ENCODE assay signal across 8 cellular contexts in genomic region chr9:4923580-4924544, GRCh38.
DNase-seq lines count a peak whose midpoint lies in the region; ATAC-seq and TF ChIP-seq lines count a peak whose summit lies in the region.

No MANE protein-coding gene starts in this region.

- H3K27ac Mint-ChIP-seq in activated T-helper 2 cell treated with anti-CD3 and anti-CD28 coated beads, Interferon-gamma antibody, Interleukin-2, Interleukin-4, amounts not matched to agents 10 μg/mL and 5 μg/mL and 100 μg/mL, durations not matched to agents 14 hours and 24 hours and 36 hours: peak overlapping the region; percentile 83

- H3K4me3 Mint-ChIP-seq in activated T-helper 2 cell treated with anti-CD3 and anti-CD28 coated beads, Interferon-gamma antibody, Interleukin-2, Interleukin-4, amounts not matched to agents 10 μg/mL and 5 μg/mL and 100 μg/mL, durations not matched to agents 14 hours and 24 hours and 36 hours (ENCODE audit: low read depth): no peak overlapping the region

- 56% methylated on average over 5 of the region's 5 CpGs for WGBS in liver

- H3K4me1 ChIP-seq in liver (ENCODE audit: control insufficient read depth in 4 of 4, insufficient read depth in 4 of 4, low read length in 3 of 4): peaks cover 3 to 28% (median 16%) of the 10 kb centered on the region in 4 donors

- peak; percentile 12 for TF ChIP-seq CTCF in AG04449 (IDR thresholded peaks at IDR 0.05; ENCODE audit: insufficient read depth, low read length, missing control alignments)
- peak; percentile 41; the same call in 1 of the 2 replicates for TF ChIP-seq CTCF in GM12875 (IDR thresholded peaks at IDR 0.05; ENCODE audit: borderline replicate concordance, insufficient read depth, low read depth, low read length)
- peak; percentile 38 for TF ChIP-seq CTCF in liver (IDR thresholded peaks at IDR 0.05; ENCODE audit: low read depth, low read length, missing input control)

- H3K4me1 Mint-ChIP-seq in activated T-helper 2 cell treated with anti-CD3 and anti-CD28 coated beads, Interferon-gamma antibody, Interleukin-2, Interleukin-4, amounts not matched to agents 10 μg/mL and 5 μg/mL and 100 μg/mL, durations not matched to agents 14 hours and 24 hours and 36 hours (ENCODE audit: low read depth): peaks cover 48% of the 10 kb centered on the region

- TF ChIP-seq RAD21 in liver (IDR thresholded peaks at IDR 0.05): peak; percentile 74 to 79

- no peaks in the 10 kb centered on the region for H3K9me3 ChIP-seq in liver (ENCODE audit: control insufficient read depth in 4 of 4, low read length in 3 of 4)

- peaks cover 10% of the 10 kb centered on the region for H3K36me3 Mint-ChIP-seq in activated T-helper 2 cell treated with anti-CD3 and anti-CD28 coated beads, Interferon-gamma antibody, Interleukin-2, Interleukin-4, amounts not matched to agents 10 μg/mL and 5 μg/mL and 100 μg/mL, durations not matched to agents 14 hours and 24 hours and 36 hours (ENCODE audit: low read depth)

- H3K9ac ChIP-seq in liver (ENCODE audit: low read depth in 1 of 2, low read length in 2 of 2): no peak overlapping the region

- ATAC-seq in HG02642 (IDR thresholded peaks at IDR 0.05; ENCODE audit: poor library complexity, unreplicated experiment) (no peak), HG02623 (IDR thresholded peaks at IDR 0.05; ENCODE audit: unreplicated experiment) (no peak)

- no peak overlapping the region for H3K4me3 ChIP-seq in AG04449 (ENCODE audit: low read depth, low read length)
- H3K4me3 ChIP-seq in GM12875 (ENCODE audit: low read depth, low read length): no peak overlapping the region
- no peak overlapping the region for H3K4me3 ChIP-seq in liver (ENCODE audit: low read depth in 1 of 3, low read length in 3 of 3)

- DNase-seq in AG04449 (ENCODE audit: low read depth, low spot score): no peak
- DNase-seq in HT1080 (ENCODE audit: low read depth): peak; percentile 47
- DNase-seq in activated T-helper 2 cell treated with anti-CD3 and anti-CD28 coated beads, Interferon-gamma antibody, Interleukin-2, Interleukin-4, amounts not matched to agents 10 μg/mL and 5 μg/mL and 100 μg/mL, durations not matched to agents 14 hours and 24 hours and 36 hours (ENCODE audit: low spot score): no peak
- no peak for DNase-seq in iPS-NIHi11 (ENCODE audit: low spot score)

- peaks cover 11% of the 10 kb centered on the region for H3K9me3 Mint-ChIP-seq in activated T-helper 2 cell treated with anti-CD3 and anti-CD28 coated beads, Interferon-gamma antibody, Interleukin-2, Interleukin-4, amounts not matched to agents 10 μg/mL and 5 μg/mL and 100 μg/mL, durations not matched to agents 14 hours and 24 hours and 36 hours

- H3K27me3 Mint-ChIP-seq in activated T-helper 2 cell treated with anti-CD3 and anti-CD28 coated beads, Interferon-gamma antibody, Interleukin-2, Interleukin-4, amounts not matched to agents 10 μg/mL and 5 μg/mL and 100 μg/mL, durations not matched to agents 14 hours and 24 hours and 36 hours (ENCODE audit: low read depth): no peaks in the 10 kb centered on the region

- intact Hi-C loops in activated T-helper 2 cell treated with anti-CD3 and anti-CD28 coated beads, Interferon-gamma antibody, Interleukin-2, Interleukin-4, amounts not matched to agents 10 μg/mL and 5 μg/mL and 100 μg/mL, durations not matched to agents 14 hours and 24 hours and 36 hours (cut with micrococcal nuclease): loop anchor here (2.0 to 5.0 kb wide), 4 partner anchors 13 to 161 kb away; no protein-coding TSS in a partner anchor

- H3K27ac ChIP-seq in liver (ENCODE audit: low read depth in 1 of 2, low read length in 2 of 2): peak overlapping the region; percentile 6 to 40

- POLR2A ChIA-PET in AG04449 (lab: Yijun Ruan, JAX): no interaction called here

- H3K36me3 ChIP-seq in liver (ENCODE audit: control insufficient read depth in 4 of 4, insufficient read depth in 3 of 4, low read depth in 1 of 4, low read length in 3 of 4): no peaks in the 10 kb centered on the region

- H3K27me3 ChIP-seq in liver (ENCODE audit: control insufficient read depth in 4 of 4, insufficient read depth in 4 of 4, low read length in 3 of 4): no peaks in the 10 kb centered on the region

- CTCF ChIA-PET in AG04449 (lab: Yijun Ruan, JAX): interaction anchor here (0.5 to 3.9 kb wide), 18 partner anchors 9 to 1603 kb away, joined by 3 to 51 read pairs (median 4); no protein-coding TSS in a partner anchor

TF ChIP-seq in liver, 16 proteins besides CTCF, POLR2A, EP300 and RAD21:
- TF ChIP-seq GABPA (IDR thresholded peaks at IDR 0.05 in 1 of 2, conservative IDR thresholded peaks at IDR 0.05 in 1 of 2): no peak
- TF ChIP-seq, protein P1, sequence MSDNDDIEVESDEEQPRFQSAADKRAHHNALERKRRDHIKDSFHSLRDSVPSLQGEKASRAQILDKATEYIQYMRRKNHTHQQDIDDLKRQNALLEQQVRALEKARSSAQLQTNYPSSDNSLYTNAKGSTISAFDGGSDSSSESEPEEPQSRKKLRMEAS (IDR thresholded peaks at IDR 0.05): no peak
- no peak for TF ChIP-seq HNF4G (IDR thresholded peaks at IDR 0.05)
- TF ChIP-seq YY1 (IDR thresholded peaks at IDR 0.05): no peak
